Comparison of ENCODE assay signal across 16 cellular contexts in the genomic region with DNA sequence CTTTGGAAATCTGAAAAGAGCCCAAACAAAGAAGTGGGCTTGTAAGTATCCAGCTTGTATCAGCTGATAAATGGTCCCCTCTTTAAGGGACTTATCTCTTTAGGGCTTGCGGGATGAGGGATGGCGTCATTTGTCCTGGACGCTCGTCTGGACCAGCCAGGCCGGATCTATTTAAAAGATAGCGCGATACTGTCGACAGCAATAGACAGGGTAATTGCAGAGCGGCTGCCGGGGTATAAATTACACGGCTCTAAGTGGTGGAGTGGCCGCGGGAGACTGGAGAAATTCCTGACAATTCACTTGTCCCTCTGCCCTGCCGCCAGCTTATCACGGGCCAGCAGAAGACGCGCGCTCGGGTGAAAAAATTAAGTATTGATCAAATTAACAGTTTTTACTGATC.
DNase-seq lines count a peak whose midpoint lies in the region; TF ChIP-seq lines count a peak whose summit lies in the region.
"Had no signal": no experiment of that assay in that cellular context is flagged by ENCODE, and none has a peak within 500 bp of the region (broad histone marks: within the 10 kb centered on the region; RNA-seq: fewer than 3 reads in every experiment).

No MANE protein-coding gene starts in this region.

- no peaks in the 10 kb centered on the region for H4K20me1 ChIP-seq in H9 (ENCODE audit: control insufficient read depth, insufficient read depth, insufficient read length)
- H4K20me1 ChIP-seq: BLaER1 had no signal

- H3K27ac ChIP-seq in H9 (ENCODE audit: insufficient read length, low read depth, low read length) = no peak overlapping the region
- H3K27ac ChIP-seq: BLaER1, SJSA1 had no signal

- no peaks in the 10 kb centered on the region for H3K27me3 ChIP-seq in H9 (ENCODE audit: insufficient read depth, low read length)
- H3K27me3 ChIP-seq: BLaER1, SJSA1 had no signal

- H3K4me1 ChIP-seq in H9 (ENCODE audit: insufficient read depth, low read length) = no peaks in the 10 kb centered on the region
- H3K4me1 ChIP-seq: SJSA1 had no signal

- H3K56ac ChIP-seq in H9 (ENCODE audit: insufficient read length, low read depth, low read length) = no peak overlapping the region

- no peak overlapping the region for H3K4me3 Mint-ChIP-seq in H9
- H3K4me3 Mint-ChIP-seq in glutamatergic neuron (ENCODE audit: unreplicated experiment) = no peak overlapping the region
- H3K4me3 Mint-ChIP-seq: CD8-positive, alpha-beta memory T cell had no signal

- H4K5ac ChIP-seq in H9 (ENCODE audit: insufficient read length, low read depth, low read length) = no peak overlapping the region

- no peak overlapping the region for H2AFZ ChIP-seq in H9 (ENCODE audit: low read length)

- H3K27ac Mint-ChIP-seq in H9 (peak overlapping the region in 2 of 3 experiments; percentile 11 to 73; a peak in 3 of 7 replicates), glutamatergic neuron (ENCODE audit: unreplicated experiment) (no peak overlapping the region)
- H3K27ac Mint-ChIP-seq: CD8-positive, alpha-beta memory T cell had no signal

- no peak overlapping the region for H2BK20ac ChIP-seq in H9 (ENCODE audit: low read depth, low read length, poor library complexity, severe bottlenecking)

- no peak overlapping the region for H3K14ac ChIP-seq in H9 (ENCODE audit: insufficient read depth, low read length)

- intact Hi-C loops in posterior vena cava (cut with DNase I) = no loop called here

- no peak overlapping the region for H3K9ac ChIP-seq in H9 (ENCODE audit: extremely low read depth, insufficient read length, low read length)
- H3K9ac ChIP-seq: BLaER1 had no signal

- H3K79me2 ChIP-seq in H9 (ENCODE audit: insufficient read depth, low read length) = no peaks in the 10 kb centered on the region

- DNase-seq in ELF-1 (ENCODE audit: low read depth, low spot score) (peak; percentile 42), H9 (no peak), glutamatergic neuron (peak; percentile 18), posterior vena cava (ENCODE audit: low spot score) (peak; percentile 36), AG08395 (ENCODE audit: low spot score) (no peak), GM03348 (ENCODE audit: low spot score) (no peak), DMS153 treated with DMSO at 0.1 percent for 48 hours (lab: John Stamatoyannopoulos, UW; ENCODE audit: unreplicated experiment) (no peak)
- DNase-seq: MM.1S, NCI-H1105, NCI-H1930, NCI-H524 treated with DMSO at 0.1 percent for 48 hours, OCI-M1, RPMI8226 had no signal

- H3K4me1 Mint-ChIP-seq in H9 = peaks cover 3 to 9% of the 10 kb centered on the region in 2 experiments; a peak in 3 of 4 replicates
- peaks cover 9% of the 10 kb centered on the region for H3K4me1 Mint-ChIP-seq in glutamatergic neuron (ENCODE audit: low read depth, unreplicated experiment)

- TF ChIP-seq CTCF in H9 (conservative IDR thresholded peaks at IDR 0.05) = no peak
- TF ChIP-seq CTCF in glutamatergic neuron (IDR thresholded peaks at IDR 0.05; ENCODE audit: partially characterized antibody, unreplicated experiment) = no peak

- no peak overlapping the region for H2BK15ac ChIP-seq in H9 (ENCODE audit: low read depth, low read length)

- no peak overlapping the region for H4K8ac ChIP-seq in H9 (replicated peaks; ENCODE audit: insufficient read length, low read depth, low read length)

- H3K18ac ChIP-seq in H9 (ENCODE audit: insufficient read length, low read depth, low read length) = no peak overlapping the region

- H2BK12ac ChIP-seq in H9 (ENCODE audit: insufficient read length, low read depth, low read length) = no peak overlapping the region

- peaks cover 2 to 4% (median 2%) of the 10 kb centered on the region in 3 experiments; a peak in 3 of 7 replicates for H3K36me3 Mint-ChIP-seq in H9 (ENCODE audit: insufficient read depth in 1 of 3, low read depth in 3 of 3)
- peaks cover 16% of the 10 kb centered on the region for H3K36me3 Mint-ChIP-seq in glutamatergic neuron (ENCODE audit: unreplicated experiment)

- peaks cover 12 to 21% of the 10 kb centered on the region in 2 experiments; a peak in 4 of 5 replicates for H3K9me3 Mint-ChIP-seq in H9
- peaks cover 9% of the 10 kb centered on the region for H3K9me3 Mint-ChIP-seq in glutamatergic neuron (ENCODE audit: unreplicated experiment)

- H2BK5ac ChIP-seq in H9 (ENCODE audit: insufficient read length, low read length) = no peak overlapping the region

- H3T11ph ChIP-seq in H9 (ENCODE audit: low read length) = no peak overlapping the region

- no peak overlapping the region for H3K23ac ChIP-seq in H9 (ENCODE audit: insufficient read length, low read depth, low read length)

- no peaks in the 10 kb centered on the region for H3K9me3 ChIP-seq in H9 (ENCODE audit: control insufficient read depth, low read depth, low read length)
- H3K9me3 ChIP-seq: SJSA1 had no signal

- H3K4ac ChIP-seq in H9 (ENCODE audit: low read depth, low read length) = no peak overlapping the region

- H4K91ac ChIP-seq in H9 (ENCODE audit: insufficient read length, low read depth, low read length) = no peak overlapping the region

- H3K79me1 ChIP-seq in H9 (ENCODE audit: insufficient read depth, low read depth, low read length, poor library complexity, severe bottlenecking) = no peaks in the 10 kb centered on the region

- H3K27me3 Mint-ChIP-seq in H9 (ENCODE audit: low read depth) = peaks cover 11% of the 10 kb centered on the region
- peaks cover 11% of the 10 kb centered on the region for H3K27me3 Mint-ChIP-seq in glutamatergic neuron (ENCODE audit: unreplicated experiment)

- no peaks in the 10 kb centered on the region for H3K23me2 ChIP-seq in H9 (ENCODE audit: insufficient read length, low read depth, low read length, poor library complexity, severe bottlenecking)

- H2AK5ac ChIP-seq in H9 (ENCODE audit: insufficient read length, low read length) = no peak overlapping the region

- H3K4me2 ChIP-seq in H9 (ENCODE audit: insufficient read depth, insufficient read length, low read length) = no peak overlapping the region

- no CpG with 5 or more reads among the region's 19 CpGs for WGBS in H9 (ENCODE audit: extremely low coverage, insufficient read length, low lambda C conversion rate)

- no peak overlapping the region for H2BK120ac ChIP-seq in H9 (ENCODE audit: low read depth, low read length, poor library complexity, severe bottlenecking)

Comparison
In these comparisons a context has a peak if more than half of its experiments do, and no peak if none do; other contexts are left out.
1. DNase-seq: peak in ELF-1 (single experiment), glutamatergic neuron (single experiment) and posterior vena cava (single experiment); none in H9 (single experiment), AG08395 (single experiment), GM03348 (single experiment) and DMS153 treated with DMSO at 0.1 percent for 48 hours (single experiment).